ENCODE assay signal across 17 cellular contexts in genomic region chr18:58632557-58632956, GRCh38. TPM values are rescaled to one million over a fixed set of nuclear protein-coding genes. Genes with fewer than 3 reads are reported as not detected.
DNase-seq lines count a peak whose midpoint lies in the region; ATAC-seq and TF ChIP-seq lines count a peak whose summit lies in the region.
"Had no signal": no experiment of that assay in that cellular context is flagged by ENCODE, and none has a peak within 500 bp of the region (broad histone marks: within the 10 kb centered on the region; RNA-seq: fewer than 3 reads in every experiment).

No MANE protein-coding gene starts in this region.

- POLR2A ChIA-PET in MCF 10A (lab: Yijun Ruan, JAX) = no interaction called here

- no peaks in the 10 kb centered on the region for H3K9me3 Mint-ChIP-seq in activated naive CD4-positive, alpha-beta T cell treated with anti-CD3 and anti-CD28 coated beads, Interleukin-2, amount 10 ng/mL, durations not matched to agents 7 days and 5 days
- no peaks in the 10 kb centered on the region for H3K9me3 Mint-ChIP-seq in MCF 10A (ENCODE audit: unreplicated experiment)
- H3K9me3 Mint-ChIP-seq: IgD-negative memory B cell had no signal

- BruUV-seq in MCF 10A (replicated peaks; lab: Mats Ljungman, UMichigan) = no TSS peak

- ATAC-seq in right cardiac atrium = peak; percentile 67 to 78
- ATAC-seq in T-helper 17 cell = no peak

- H3K4me3 ChIP-seq in right cardiac atrium (ENCODE audit: low read length) = no peak overlapping the region
- H3K4me3 ChIP-seq in skeletal muscle tissue (ENCODE audit: low read length in 3 of 3) = no peak overlapping the region
- H3K4me3 ChIP-seq: BLaER1 treated with 17β-estradiol and CSF1 and Interleukin-3, amounts not matched to agents 10 nM and 100 nM; HAP-1 had no signal

- no peak overlapping the region for H3K4me3 Mint-ChIP-seq in activated naive CD4-positive, alpha-beta T cell treated with anti-CD3 and anti-CD28 coated beads, Interleukin-2, amount 10 ng/mL, durations not matched to agents 7 days and 5 days
- H3K4me3 Mint-ChIP-seq in T-helper 17 cell (no peak overlapping the region), MCF 10A (ENCODE audit: unreplicated experiment) (no peak overlapping the region)
- H3K4me3 Mint-ChIP-seq: IgD-negative memory B cell had no signal

- no peak for DNase-seq in activated naive CD4-positive, alpha-beta T cell treated with anti-CD3 and anti-CD28 coated beads, Interleukin-2, amount 10 ng/mL, durations not matched to agents 7 days and 5 days
- no peak for DNase-seq in activated naive CD4-positive, alpha-beta T cell treated with Interleukin-2 at 50 U/mL for 16 hours
- DNase-seq in globus pallidus (ENCODE audit: low spot score) (peak; percentile 6), right cardiac atrium (peak; percentile 36 to 74 (median 64)), T-helper 17 cell (no peak), MCF 10A (ENCODE audit: unreplicated experiment) (no peak)
- no peak for DNase-seq in stimulated activated naive CD4-positive, alpha-beta T cell (lab: John Stamatoyannopoulos, UW)
- DNase-seq: 8988T, DMS153, EL, NCI-H1048, NCI-H1694, NCI-H774 had no signal

- H3K4me1 Mint-ChIP-seq in activated naive CD4-positive, alpha-beta T cell treated with anti-CD3 and anti-CD28 coated beads, Interleukin-2, amount 10 ng/mL, durations not matched to agents 7 days and 5 days = peaks cover 49% of the 10 kb centered on the region
- H3K4me1 Mint-ChIP-seq in T-helper 17 cell (peaks cover 10% of the 10 kb centered on the region), MCF 10A (ENCODE audit: insufficient read depth, unreplicated experiment) (peaks cover 10% of the 10 kb centered on the region)

- H3K4me1 ChIP-seq in right cardiac atrium (ENCODE audit: control insufficient read depth, insufficient read depth, low read length) (no peaks in the 10 kb centered on the region), skeletal muscle tissue (ENCODE audit: control insufficient read depth in 3 of 3, insufficient read depth in 3 of 3, low read length in 3 of 3) (peaks cover 33 to 60% (median 47%) of the 10 kb centered on the region in 3 donors)

- H3K9me3 ChIP-seq in right cardiac atrium (ENCODE audit: control insufficient read depth, low read length) (no peaks in the 10 kb centered on the region), skeletal muscle tissue (ENCODE audit: control insufficient read depth in 3 of 3, low read length in 3 of 3) (no peaks in the 10 kb centered on the region), T-helper 17 cell (ENCODE audit: control insufficient read depth, low read length, poor library complexity, severe bottlenecking) (no peaks in the 10 kb centered on the region)
- H3K9me3 ChIP-seq: BLaER1 treated with 17β-estradiol and CSF1 and Interleukin-3, amounts not matched to agents 10 nM and 100 nM; HAP-1 had no signal

- H3K36me3 ChIP-seq in skeletal muscle tissue (ENCODE audit: control insufficient read depth in 3 of 3, insufficient read depth in 3 of 3, low read length in 3 of 3) = no peaks in the 10 kb centered on the region
- H3K36me3 ChIP-seq: BLaER1 treated with 17β-estradiol and CSF1 and Interleukin-3, amounts not matched to agents 10 nM and 100 nM; HAP-1 had no signal

- H3K36me3 Mint-ChIP-seq in activated naive CD4-positive, alpha-beta T cell treated with anti-CD3 and anti-CD28 coated beads, Interleukin-2, amount 10 ng/mL, durations not matched to agents 7 days and 5 days = no peaks in the 10 kb centered on the region
- no peaks in the 10 kb centered on the region for H3K36me3 Mint-ChIP-seq in T-helper 17 cell (ENCODE audit: low read depth)
- H3K36me3 Mint-ChIP-seq in MCF 10A (ENCODE audit: insufficient read depth, unreplicated experiment) = peaks cover 7% of the 10 kb centered on the region
- H3K36me3 Mint-ChIP-seq: IgD-negative memory B cell had no signal

- peak overlapping the region; percentile 58 for H3K27ac Mint-ChIP-seq in activated naive CD4-positive, alpha-beta T cell treated with anti-CD3 and anti-CD28 coated beads, Interleukin-2, amount 10 ng/mL, durations not matched to agents 7 days and 5 days
- H3K27ac Mint-ChIP-seq in T-helper 17 cell (no peak overlapping the region), MCF 10A (ENCODE audit: low read depth, unreplicated experiment) (no peak overlapping the region)

- peak overlapping the region in 1 of 3 donors; percentile 19 for H3K9ac ChIP-seq in skeletal muscle tissue (ENCODE audit: low read depth in 1 of 3, low read length in 3 of 3)
- H3K9ac ChIP-seq: BLaER1 treated with 17β-estradiol and CSF1 and Interleukin-3, amounts not matched to agents 10 nM and 100 nM had no signal

- TF ChIP-seq CTCF in MCF 10A (IDR thresholded peaks at IDR 0.05; ENCODE audit: unreplicated experiment) = no peak

- WGBS in right cardiac atrium = 61% methylated on average over 5 of the region's 5 CpGs

- CTCF ChIA-PET in activated naive CD4-positive, alpha-beta T cell treated with anti-CD3 and anti-CD28 coated beads, Interleukin-2, amount 10 ng/mL, durations not matched to agents 7 days and 5 days (lab: Charles Lee) = no interaction called here
- CTCF ChIA-PET in MCF 10A (lab: Yijun Ruan, JAX) = interaction anchor here (0.6 kb wide), 1 partner anchor 918 kb away, joined by 3 read pairs; no protein-coding TSS in a partner anchor

- H3K27ac ChIP-seq in right cardiac atrium (ENCODE audit: low read length) (peak overlapping the region; percentile 42), skeletal muscle tissue (ENCODE audit: low read depth, low read length) (peak overlapping the region; percentile 67)
- H3K27ac ChIP-seq: BLaER1 treated with 17β-estradiol and CSF1 and Interleukin-3, amounts not matched to agents 10 nM and 100 nM had no signal

- H3K27me3 ChIP-seq in right cardiac atrium (ENCODE audit: control insufficient read depth, insufficient read depth) (no peaks in the 10 kb centered on the region), skeletal muscle tissue (ENCODE audit: control insufficient read depth in 3 of 3, insufficient read depth in 3 of 3, low read length in 3 of 3) (no peaks in the 10 kb centered on the region)
- H3K27me3 ChIP-seq: BLaER1 treated with 17β-estradiol and CSF1 and Interleukin-3, amounts not matched to agents 10 nM and 100 nM had no signal

- H3K27me3 Mint-ChIP-seq in activated naive CD4-positive, alpha-beta T cell treated with anti-CD3 and anti-CD28 coated beads, Interleukin-2, amount 10 ng/mL, durations not matched to agents 7 days and 5 days = peaks cover 4% of the 10 kb centered on the region
- H3K27me3 Mint-ChIP-seq in T-helper 17 cell (no peaks in the 10 kb centered on the region), MCF 10A (ENCODE audit: insufficient read depth, unreplicated experiment) (no peaks in the 10 kb centered on the region)
- H3K27me3 Mint-ChIP-seq: IgD-negative memory B cell had no signal

- intact Hi-C loops in right cardiac atrium (cut with DNase I) = no loop called here
- intact Hi-C loops in MCF 10A (cut with micrococcal nuclease) = no loop called here

RNA-seq across cellular contexts. Expression of gene ALPK2, which starts 3.7 kb away (rescaled TPM):
- total RNA-seq in right cardiac atrium (100 to 1,000 TPM; 145 to 271 (median 232) TPM), skeletal muscle tissue (38.1 TPM), T-helper 17 cell (1 to 10 TPM in 1 of 2 donors, under 1 TPM in 1; 0.65 to 2.6 TPM), MCF 10A (2022) (0.16 and 0.37 TPM in 2 replicates)
- polyA plus RNA-seq in right cardiac atrium = 48.0 TPM
- polyA plus RNA-seq: IgD-negative memory B cell had no signal

RNA-seq across cellular contexts. Expression of gene MALT1, which starts 38.7 kb away (rescaled TPM):
- 10 to 100 TPM in 1 of 4 donors, 1 to 10 TPM in 3; 8.0 to 11.1 (median 9.7) TPM for total RNA-seq in right cardiac atrium
- 4.7 TPM for polyA plus RNA-seq in right cardiac atrium
- 24.0 TPM for total RNA-seq in skeletal muscle tissue
- total RNA-seq in T-helper 17 cell = 100 to 1,000 TPM in 1 of 2 donors, 10 to 100 TPM in 1; 87.8 to 108 TPM
- 28.5 and 33.0 TPM in 2 replicates for total RNA-seq in MCF 10A (2022)

Comparison
In these comparisons a context has a peak if more than half of its experiments do, and no peak if none do; other contexts are left out.
1. DNase-seq: peak in globus pallidus (single experiment) and right cardiac atrium (3 of 3); none in activated naive CD4-positive, alpha-beta T cell treated with anti-CD3 and anti-CD28 coated beads, Interleukin-2, amount 10 ng/mL, durations not matched to agents 7 days and 5 days (single experiment), activated naive CD4-positive, alpha-beta T cell treated with Interleukin-2 at 50 U/mL for 16 hours (single experiment), T-helper 17 cell (0 of 3), MCF 10A (single experiment) and stimulated activated naive CD4-positive, alpha-beta T cell (0 of 6).
2. RNA of gene ALPK2, which starts 3.7 kb away (total RNA-seq): 145 to 271 TPM in right cardiac atrium and 38.1 TPM in skeletal muscle tissue (single experiment); 0.65 to 2.6 TPM in T-helper 17 cell and 0.16 to 0.37 TPM in MCF 10A; every median in the first group is over 10 times any median in the second.